Comparison of ENCODE assay signal across 8 cellular contexts in genomic region chr3:194306771-194307640, GRCh38. TPM values are rescaled to one million over a fixed set of nuclear protein-coding genes. Genes with fewer than 3 reads are reported as not detected.
A peak's percentile ranks its signal among the peaks of the same experiment; 100 is the strongest.
DNase-seq lines count a peak whose midpoint lies in the region; ATAC-seq and TF ChIP-seq lines count a peak whose summit lies in the region.
"Had no signal": no experiment of that assay in that cellular context is flagged by ENCODE, and none has a peak within 500 bp of the region (broad histone marks: within the 10 kb centered on the region; RNA-seq: fewer than 3 reads in every experiment).

No MANE protein-coding gene starts in this region.

- H3K36me3 ChIP-seq in OCI-LY7 (ENCODE audit: insufficient read depth, low read length) (no peaks in the 10 kb centered on the region), osteoblast (ENCODE audit: insufficient read depth, low read length) (no peaks in the 10 kb centered on the region)

- peaks cover 24% of the 10 kb centered on the region for H3K4me1 ChIP-seq in OCI-LY7 (ENCODE audit: insufficient read depth, low read length, poor library complexity, severe bottlenecking)
- no peaks in the 10 kb centered on the region for H3K4me1 ChIP-seq in osteoblast (ENCODE audit: insufficient read depth, low read length)

- H4K20me1 ChIP-seq in OCI-LY7 (ENCODE audit: insufficient read depth, low read length), result no peaks in the 10 kb centered on the region
- H4K20me1 ChIP-seq in osteoblast (ENCODE audit: insufficient read depth, low read length), result no peaks in the 10 kb centered on the region

- no TSS peak for BruUV-seq in OCI-LY7 (replicated peaks; lab: Mats Ljungman, UMichigan)

- no peaks in the 10 kb centered on the region for H3K9me2 ChIP-seq in OCI-LY7 (ENCODE audit: insufficient read depth, low read length)

- intact Hi-C loops in OCI-LY7 (cut with micrococcal nuclease; ENCODE audit: unreplicated experiment), result loop anchor here (1.0 to 2.0 kb wide), 2 partner anchors 172 to 204 kb away; no protein-coding TSS in a partner anchor

- H3K27me3 ChIP-seq in osteoblast (ENCODE audit: insufficient read depth, low read length), result peaks cover 66% of the 10 kb centered on the region

- H3K79me2 ChIP-seq in OCI-LY7 (ENCODE audit: insufficient read depth, low read depth, low read length) (no peaks in the 10 kb centered on the region), osteoblast (ENCODE audit: insufficient read depth, low read length) (no peaks in the 10 kb centered on the region)

- ATAC-seq in GM19035 (IDR thresholded peaks at IDR 0.05; ENCODE audit: unreplicated experiment) (peak; percentile 57), HG02840 (IDR thresholded peaks at IDR 0.05; ENCODE audit: low FRiP score, unreplicated experiment) (peak; percentile 49)

- TF ChIP-seq CTCF in OCI-LY7 (conservative IDR thresholded peaks at IDR 0.05; ENCODE audit: low read length), result no peak
- TF ChIP-seq CTCF in osteoblast (IDR thresholded peaks at IDR 0.05; ENCODE audit: extremely low read depth, low read depth, low read length), result no peak

- H3K4me2 ChIP-seq in OCI-LY7 (ENCODE audit: low read length) (peak overlapping the region; percentile 52), osteoblast (ENCODE audit: insufficient read depth, low read length) (no peak overlapping the region)

- H3K9me3 ChIP-seq in OCI-LY7 (ENCODE audit: low read length) (no peaks in the 10 kb centered on the region), osteoblast (ENCODE audit: low read depth, low read length) (no peaks in the 10 kb centered on the region)

- peak; percentile 60 for DNase-seq in OCI-LY7 (ENCODE audit: low spot score)
- peak; percentile 39 for DNase-seq in osteoblast (ENCODE audit: insufficient read length, low spot score, missing footprints)
- no peak for DNase-seq in NCI-H748 treated with DMSO at 0.1 percent for 48 hours (lab: John Stamatoyannopoulos, UW)
- no peak for DNase-seq in Ammon's horn (ENCODE audit: low spot score)
- DNase-seq in SIG-M5 (lab: John Stamatoyannopoulos, UW), result no peak
- DNase-seq: NCI-H187 treated with DMSO at 0.1 percent for 48 hours had no signal

- CTCF ChIA-PET in OCI-LY7 (lab: Charles Lee; ENCODE audit: unreplicated experiment), result no interaction called here

- POLR2A ChIA-PET in OCI-LY7 (lab: Charles Lee), result interaction anchor here (0.6 kb wide), 1 partner anchor 523 kb away, joined by 3 read pairs; no protein-coding TSS in a partner anchor

- H3K4me3 ChIP-seq in OCI-LY7 (ENCODE audit: low read depth, low read length, poor library complexity, severe bottlenecking), result peak overlapping the region; percentile 14
- H3K4me3 ChIP-seq in osteoblast (ENCODE audit: insufficient read depth, low read length), result no peak overlapping the region

- H3K27ac ChIP-seq in OCI-LY7 (ENCODE audit: low read depth, low read length, poor library complexity, severe bottlenecking) (no peak overlapping the region), osteoblast (ENCODE audit: low read depth, low read length) (no peak overlapping the region)

- H2AFZ ChIP-seq in OCI-LY7 (ENCODE audit: low read length) (no peak overlapping the region), osteoblast (ENCODE audit: low read length) (no peak overlapping the region)

RNA-seq across cellular contexts. Expression of gene CPN2, which starts 44.1 kb away (rescaled TPM):
- not detected in 2 replicates for total RNA-seq in OCI-LY7 (2014; rRNA removed; shearing (Covaris generic))
- total RNA-seq in OCI-LY7 (2022) (not detected in 2 replicates), osteoblast (under 0.01 and 0.29 TPM in 2 replicates)

Comparison
In these comparisons a context has a peak if more than half of its experiments do, and no peak if none do; other contexts are left out.
1. DNase-seq: peak in OCI-LY7 (single experiment) and osteoblast (single experiment); none in NCI-H748 treated with DMSO at 0.1 percent for 48 hours (single experiment), Ammon's horn (single experiment) and SIG-M5 (single experiment).